In the genomic region with DNA sequence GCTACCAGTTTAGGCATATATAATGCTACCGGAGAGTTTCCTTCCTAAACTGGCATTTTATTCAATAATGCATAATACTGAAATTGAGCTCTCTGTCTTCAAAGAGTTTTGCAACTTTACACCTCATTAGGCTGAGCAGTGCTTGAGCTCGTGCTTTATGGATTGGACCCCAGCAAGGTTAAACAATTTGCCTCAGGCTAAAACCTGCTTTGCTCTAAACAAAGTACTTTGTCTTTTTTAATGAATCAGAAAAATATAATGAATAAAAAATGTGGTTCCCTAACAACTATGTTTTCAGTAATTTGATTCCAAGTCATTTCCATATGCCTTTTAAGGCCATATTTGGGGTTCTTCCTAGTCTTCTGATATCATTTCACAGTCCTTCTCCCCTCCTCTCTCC, we compare ENCODE assay signal across 15 cellular contexts. TPM values are rescaled to one million over a fixed set of nuclear protein-coding genes. Genes with fewer than 3 reads are reported as not detected.
DNase-seq lines count a peak whose midpoint lies in the region; ATAC-seq and TF ChIP-seq lines count a peak whose summit lies in the region.
"Had no signal": no experiment of that assay in that cellular context is flagged by ENCODE, and none has a peak within 500 bp of the region (broad histone marks: within the 10 kb centered on the region; RNA-seq: fewer than 3 reads in every experiment).

No MANE protein-coding gene starts in this region.

- no peak for TF ChIP-seq POLR2A in right lobe of liver (IDR thresholded peaks at IDR 0.05)

- H3K27ac Mint-ChIP-seq in HFFc6 (peak overlapping the region; percentile 47; the same call in 1 of the 2 replicates), nephron progenitor cell (peak overlapping the region; percentile 74)
- H3K27ac Mint-ChIP-seq: CD4-positive, CD25-positive, alpha-beta regulatory T cell had no signal

- TF ChIP-seq CTCF in HFFc6 (IDR thresholded peaks at IDR 0.05) (no peak), mammary epithelial cell (conservative IDR thresholded peaks at IDR 0.05 in 1 of 2, IDR thresholded peaks at IDR 0.05 in 1 of 2; ENCODE audit: extremely low read depth in 1 of 2, insufficient read depth in 1 of 2, low read depth in 1 of 2, low read length in 2 of 2) (no peak), nephron progenitor cell (IDR thresholded peaks at IDR 0.05) (no peak), right lobe of liver (IDR thresholded peaks at IDR 0.05) (no peak)

- H3K27me3 Mint-ChIP-seq in HFFc6 (ENCODE audit: insufficient read depth), result peaks cover 7% of the 10 kb centered on the region
- peaks cover 6% of the 10 kb centered on the region for H3K27me3 Mint-ChIP-seq in nephron progenitor cell (ENCODE audit: low read depth, poor library complexity)
- H3K27me3 Mint-ChIP-seq: CD4-positive, CD25-positive, alpha-beta regulatory T cell had no signal

- no TSS peak for BruUV-seq in mammary epithelial cell (replicated peaks; lab: Mats Ljungman, UMichigan)

- H3K4me3 Mint-ChIP-seq in HFFc6 (no peak overlapping the region), nephron progenitor cell (no peak overlapping the region)
- H3K4me3 Mint-ChIP-seq: CD4-positive, CD25-positive, alpha-beta regulatory T cell had no signal

- intact Hi-C loops in mammary epithelial cell (cut with micrococcal nuclease), result no loop called here
- intact Hi-C loops in right lobe of liver (cut with DNase I), result no loop called here

- no peaks in the 10 kb centered on the region for H3K36me3 ChIP-seq in mammary epithelial cell (ENCODE audit: insufficient read depth, low read length)
- no peaks in the 10 kb centered on the region for H3K36me3 ChIP-seq in right lobe of liver

- H3K4me1 Mint-ChIP-seq in HFFc6 (ENCODE audit: low read depth) (peaks cover 22% of the 10 kb centered on the region), nephron progenitor cell (peaks cover 29% of the 10 kb centered on the region)
- H3K4me1 Mint-ChIP-seq: CD4-positive, CD25-positive, alpha-beta regulatory T cell had no signal

- H3K27ac ChIP-seq in mammary epithelial cell (ENCODE audit: insufficient read depth, low read depth, low read length) (no peak overlapping the region), right lobe of liver (no peak overlapping the region)

- no peak overlapping the region for H3K4me2 ChIP-seq in mammary epithelial cell (ENCODE audit: insufficient read depth, low read depth, low read length)

- no peaks in the 10 kb centered on the region for H3K9me3 Mint-ChIP-seq in HFFc6
- H3K9me3 Mint-ChIP-seq in nephron progenitor cell, result no peaks in the 10 kb centered on the region

- no peak for ATAC-seq in right lobe of liver
- ATAC-seq: HepG2, Panc1 had no signal

- peak overlapping the region; percentile 4 for H2AFZ ChIP-seq in mammary epithelial cell (ENCODE audit: low read depth, low read length)

- H3K9me3 ChIP-seq in mammary epithelial cell (replicated peaks; ENCODE audit: insufficient read depth, low read length) (no peaks in the 10 kb centered on the region), right lobe of liver (no peaks in the 10 kb centered on the region)

- no peaks in the 10 kb centered on the region for H3K27me3 ChIP-seq in mammary epithelial cell (ENCODE audit: insufficient read depth, low read length)
- H3K27me3 ChIP-seq in right lobe of liver, result no peaks in the 10 kb centered on the region

- CTCF ChIA-PET in mammary epithelial cell (lab: Charles Lee; ENCODE audit: low non-redundant PET), result no interaction called here

- no peaks in the 10 kb centered on the region for H3K79me2 ChIP-seq in mammary epithelial cell (ENCODE audit: insufficient read depth, low read length)

- no peaks in the 10 kb centered on the region for H3K36me3 Mint-ChIP-seq in HFFc6 (ENCODE audit: low read depth)
- H3K36me3 Mint-ChIP-seq in nephron progenitor cell (ENCODE audit: low read depth), result no peaks in the 10 kb centered on the region
- H3K36me3 Mint-ChIP-seq: CD4-positive, CD25-positive, alpha-beta regulatory T cell had no signal

- H4K20me1 ChIP-seq in mammary epithelial cell (ENCODE audit: insufficient read depth, low read length), result no peaks in the 10 kb centered on the region

- H3K4me3 ChIP-seq in mammary epithelial cell (replicated peaks in 1 of 3; ENCODE audit: insufficient read depth in 1 of 3, low read depth in 2 of 3, low read length in 3 of 3), result no peak overlapping the region
- H3K4me3 ChIP-seq in right lobe of liver, result no peak overlapping the region

- in situ Hi-C loops in mammary epithelial cell (cut with MboI; ENCODE audit: low sequenced_read_pairs in 2 of 2), result no loop called here

- peak; percentile 6 for DNase-seq in DMS79 treated with DMSO at 0.1 percent for 48 hours (lab: John Stamatoyannopoulos, UW)
- no peak for DNase-seq in HFFc6
- no peak for DNase-seq in mammary epithelial cell
- no peak for DNase-seq in nephron progenitor cell
- DNase-seq in NOMO-1 treated with dmso at 0.1 percent for 144 hours (lab: John Stamatoyannopoulos, UW; ENCODE audit: unreplicated experiment), result no peak
- DNase-seq in right lobe of liver, result no peak
- DNase-seq in NCI-H226, result no peak
- DNase-seq: AML-193; CD4-positive, CD25-positive, alpha-beta regulatory T cell; H7; NCI-H1930; NCI-H2227 treated with DMSO at 0.1 percent for 48 hours; SHP77 had no signal

- H3K4me1 ChIP-seq in mammary epithelial cell (ENCODE audit: insufficient read depth, low read length), result peaks cover 26% of the 10 kb centered on the region
- H3K4me1 ChIP-seq in right lobe of liver, result no peaks in the 10 kb centered on the region

- H3K9ac ChIP-seq in mammary epithelial cell (ENCODE audit: insufficient read depth, low read length), result no peak overlapping the region

- dilution Hi-C loops in mammary epithelial cell (cut with HindIII; ENCODE audit: low sequenced_read_pairs), result no loop called here

- 71% methylated on average over 2 of the region's 2 CpGs for WGBS in mammary epithelial cell (ENCODE audit: low coverage, missing lambda C conversion rate)
- 75% methylated on average over 2 of the region's 2 CpGs for WGBS in right lobe of liver (ENCODE audit: insufficient coverage, low coverage, low lambda C conversion rate, missing lambda C conversion rate)

RNA-seq across cellular contexts. Expression of a gene that starts 20.1 kb away (rescaled TPM):
- not detected for total RNA-seq in HFFc6 (2021; fragmentation: NEBNext Ultra II Directional; extraction: Animal tissue kit (Norgen Biotek cat#: 25700))
- total RNA-seq in mammary epithelial cell (not detected), right lobe of liver (1 to 10 TPM in 3 of 6 experiments, under 1 TPM in 3; 0.77 to 2.3 (median 1.2) TPM)
- not detected for polyA plus RNA-seq in mammary epithelial cell
- polyA minus RNA-seq in mammary epithelial cell, result not detected
- total RNA-seq: CD4-positive, CD25-positive, alpha-beta regulatory T cell; H7; HepG2 had no signal
- polyA plus RNA-seq: CD4-positive, CD25-positive, alpha-beta regulatory T cell; HepG2 had no signal
